Comparison of ENCODE assay signal across 22 cellular contexts in genomic region chr2:176648691-176649297, GRCh38.
"Had no signal": no experiment of that assay in that cellular context is flagged by ENCODE, and none has a peak within 500 bp of the region (broad histone marks: within the 10 kb centered on the region; RNA-seq: fewer than 3 reads in every experiment).

No MANE protein-coding gene starts in this region.

- DNase-seq: activated CD4-positive, alpha-beta T cell treated with anti-CD3 and anti-CD28 coated beads, Interleukin-2, amount 10 ng/mL, durations not matched to agents 7 days and 5 days; activated CD8-positive, alpha-beta T cell treated with anti-CD3 and anti-CD28 coated beads, Interleukin-2, amount 10 ng/mL, durations not matched to agents 7 days and 5 days; activated T-cell treated with anti-CD3 and anti-CD28 coated beads, Interleukin-2, amount 50 U/mL, for 4 hours; adrenal gland; cerebellar nuclear complex; cortex of kidney; erythroblast; nucleus accumbens; sigmoid colon; stimulated activated CD4-positive, alpha-beta T cell treated with anti-CD3 and anti-CD28 coated beads, Interleukin-4, amount 100 ng/mL, for 24 hours; stomach; trophoblast cell had no signal

- H3K9me3 ChIP-seq: adrenal gland, sigmoid colon, stomach, vagina had no signal

- H3K4me1 ChIP-seq: stomach, vagina had no signal

- H3K27me3 ChIP-seq: adrenal gland, vagina had no signal

- H3K36me3 ChIP-seq: adrenal gland, sigmoid colon, stomach, vagina had no signal

- FAIRE-seq: bronchial epithelial cell, endometrium, frontal cortex, keratinocyte had no signal

- H3K4me3 ChIP-seq: adrenal gland, lung, sigmoid colon, stomach, vagina had no signal

- ATAC-seq: activated CD4-positive, CD25-positive, alpha-beta regulatory T cell treated with anti-CD3 and anti-CD28 coated beads, Interleukin-2, amount 50 U/mL, for 24 hours; activated CD8-positive, alpha-beta T cell treated with anti-CD3 and anti-CD28 coated beads, Interleukin-2, amount 10 ng/mL, durations not matched to agents 7 days and 5 days; activated naive CD4-positive, alpha-beta T cell treated with anti-CD3 and anti-CD28 coated beads, Interleukin-2, amount 50 U/mL, for 72 hours; activated T-cell treated with anti-CD3 and anti-CD28 coated beads, Interleukin-2, amount 50 U/mL, for 4 hours; natural killer cell treated with Interleukin-12 subunit alpha and Interleukin-12 subunit beta and Interleukin-15 and Interleukin-18, amount 100 ng/mL, for 72 hours; stimulated activated effector memory CD8-positive, alpha-beta T cell treated with anti-CD3 and anti-CD28 coated beads, Interleukin-12 subunit alpha, Interleukin-12 subunit beta, amount 100 ng/mL, for 72 hours had no signal

- H3K27ac ChIP-seq: adrenal gland, sigmoid colon, stomach, vagina had no signal
